1 cellular context compared by ENCODE assay signal in the genomic region with DNA sequence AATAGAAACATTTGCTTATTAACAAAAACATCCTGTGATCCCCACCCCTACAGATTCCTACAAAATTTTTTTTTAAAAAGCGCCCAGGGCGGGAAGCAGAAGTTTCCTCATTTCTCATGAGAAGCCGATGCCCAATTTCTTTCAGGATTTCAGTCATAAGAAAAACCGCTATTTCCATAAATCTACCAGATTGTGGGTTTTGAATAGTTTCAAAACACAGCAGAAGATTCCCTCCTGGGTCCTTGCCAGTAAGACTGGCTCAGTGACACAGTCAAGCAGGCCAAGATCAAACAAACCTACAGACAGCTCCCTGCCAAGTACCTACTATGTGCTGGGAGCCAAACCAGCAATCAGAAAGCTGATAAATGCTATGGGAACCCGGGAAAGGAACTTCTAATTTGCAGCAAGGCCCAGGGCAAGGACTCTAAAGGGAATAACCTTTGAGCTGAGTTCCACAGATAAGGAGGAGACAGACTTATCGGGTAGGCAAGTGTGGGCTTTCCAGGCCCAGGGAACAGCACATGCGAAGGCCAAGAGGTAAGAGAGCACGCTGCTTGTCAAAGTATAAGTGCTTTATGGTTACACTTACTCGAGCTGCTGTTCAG.
TF ChIP-seq lines count a peak whose summit lies in the region.

No MANE protein-coding gene starts in this region.

TF ChIP-seq in K562, 482 proteins besides CTCF, POLR2A, EP300 and RAD21 (continued from another document and continues in another):
- TF ChIP-seq, protein P1, sequence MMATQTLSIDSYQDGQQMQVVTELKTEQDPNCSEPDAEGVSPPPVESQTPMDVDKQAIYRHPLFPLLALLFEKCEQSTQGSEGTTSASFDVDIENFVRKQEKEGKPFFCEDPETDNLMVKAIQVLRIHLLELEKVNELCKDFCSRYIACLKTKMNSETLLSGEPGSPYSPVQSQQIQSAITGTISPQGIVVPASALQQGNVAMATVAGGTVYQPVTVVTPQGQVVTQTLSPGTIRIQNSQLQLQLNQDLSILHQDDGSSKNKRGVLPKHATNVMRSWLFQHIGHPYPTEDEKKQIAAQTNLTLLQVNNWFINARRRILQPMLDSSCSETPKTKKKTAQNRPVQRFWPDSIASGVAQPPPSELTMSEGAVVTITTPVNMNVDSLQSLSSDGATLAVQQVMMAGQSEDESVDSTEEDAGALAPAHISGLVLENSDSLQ (IDR thresholded peaks at IDR 0.05): no peak
- TF ChIP-seq RUNX1 (IDR thresholded peaks at IDR 0.05; ENCODE audit: low read depth) (no peak), NBN (IDR thresholded peaks at IDR 0.05; ENCODE audit: low read depth) (no peak), IFI16 (CRISPR knock-in tag; IDR thresholded peaks at IDR 0.05) (no peak), HIVEP1 (CRISPR knock-in tag; IDR thresholded peaks at IDR 0.05) (no peak), DPF2 (IDR thresholded peaks at IDR 0.05) (0 out of 2 replicates have a peak, but pooled peaks have one; percentile 55), HDAC6 (IDR thresholded peaks at IDR 0.05; ENCODE audit: low read depth, low read length) (no peak), ZKSCAN1 (IDR thresholded peaks at IDR 0.05; ENCODE audit: low read depth, low read length) (peak; percentile 98), POLR3A (IDR thresholded peaks at IDR 0.05; ENCODE audit: borderline replicate concordance, extremely low read depth, insufficient read depth, insufficient read length) (no peak), TEAD4 (IDR thresholded peaks at IDR 0.05; ENCODE audit: low read length) (peak; percentile 64), TEAD4 (CRISPR knock-in tag; IDR thresholded peaks at IDR 0.05; ENCODE audit: borderline replicate concordance) (no peak), MAFG (tag; conservative IDR thresholded peaks at IDR 0.05) (no peak), ZNF282 (CRISPR knock-in tag; IDR thresholded peaks at IDR 0.05) (no peak), HLTF (IDR thresholded peaks at IDR 0.05) (no peak), FOXJ2 (tag; IDR thresholded peaks at IDR 0.05) (no peak), DACH1 (IDR thresholded peaks at IDR 0.05; ENCODE audit: partially characterized antibody) (no peak), FOXK1 (CRISPR knock-in tag; IDR thresholded peaks at IDR 0.05; ENCODE audit: borderline replicate concordance) (no peak), TAL1 (IDR thresholded peaks at IDR 0.05) (peak; percentile 61), ZNF24 (IDR thresholded peaks at IDR 0.05) (no peak), ZFX (CRISPR knock-in tag; IDR thresholded peaks at IDR 0.05) (0 out of 2 replicates have a peak, but pooled peaks have one; percentile 22), NELFE (IDR thresholded peaks at IDR 0.05; ENCODE audit: insufficient read depth, insufficient read length) (no peak), FIP1L1 (IDR thresholded peaks at IDR 0.05; ENCODE audit: low read depth, low read length, poor library complexity, severe bottlenecking) (no peak), ZNF408 (CRISPR knock-in tag; IDR thresholded peaks at IDR 0.05; ENCODE audit: low read depth) (no peak), RCOR1 (IDR thresholded peaks at IDR 0.05; ENCODE audit: borderline replicate concordance in 1 of 2, low read depth in 2 of 2, low read length in 2 of 2) (peak in 1 of 2 experiments; percentile 26; a peak in 1 of 4 replicates), ASH1L (IDR thresholded peaks at IDR 0.05; ENCODE audit: borderline replicate concordance, low read depth, partially characterized antibody) (no peak), POU5F1 (IDR thresholded peaks at IDR 0.05; ENCODE audit: borderline replicate concordance, low read depth, low read length, partially characterized antibody) (no peak)
- TF ChIP-seq, protein P2, sequence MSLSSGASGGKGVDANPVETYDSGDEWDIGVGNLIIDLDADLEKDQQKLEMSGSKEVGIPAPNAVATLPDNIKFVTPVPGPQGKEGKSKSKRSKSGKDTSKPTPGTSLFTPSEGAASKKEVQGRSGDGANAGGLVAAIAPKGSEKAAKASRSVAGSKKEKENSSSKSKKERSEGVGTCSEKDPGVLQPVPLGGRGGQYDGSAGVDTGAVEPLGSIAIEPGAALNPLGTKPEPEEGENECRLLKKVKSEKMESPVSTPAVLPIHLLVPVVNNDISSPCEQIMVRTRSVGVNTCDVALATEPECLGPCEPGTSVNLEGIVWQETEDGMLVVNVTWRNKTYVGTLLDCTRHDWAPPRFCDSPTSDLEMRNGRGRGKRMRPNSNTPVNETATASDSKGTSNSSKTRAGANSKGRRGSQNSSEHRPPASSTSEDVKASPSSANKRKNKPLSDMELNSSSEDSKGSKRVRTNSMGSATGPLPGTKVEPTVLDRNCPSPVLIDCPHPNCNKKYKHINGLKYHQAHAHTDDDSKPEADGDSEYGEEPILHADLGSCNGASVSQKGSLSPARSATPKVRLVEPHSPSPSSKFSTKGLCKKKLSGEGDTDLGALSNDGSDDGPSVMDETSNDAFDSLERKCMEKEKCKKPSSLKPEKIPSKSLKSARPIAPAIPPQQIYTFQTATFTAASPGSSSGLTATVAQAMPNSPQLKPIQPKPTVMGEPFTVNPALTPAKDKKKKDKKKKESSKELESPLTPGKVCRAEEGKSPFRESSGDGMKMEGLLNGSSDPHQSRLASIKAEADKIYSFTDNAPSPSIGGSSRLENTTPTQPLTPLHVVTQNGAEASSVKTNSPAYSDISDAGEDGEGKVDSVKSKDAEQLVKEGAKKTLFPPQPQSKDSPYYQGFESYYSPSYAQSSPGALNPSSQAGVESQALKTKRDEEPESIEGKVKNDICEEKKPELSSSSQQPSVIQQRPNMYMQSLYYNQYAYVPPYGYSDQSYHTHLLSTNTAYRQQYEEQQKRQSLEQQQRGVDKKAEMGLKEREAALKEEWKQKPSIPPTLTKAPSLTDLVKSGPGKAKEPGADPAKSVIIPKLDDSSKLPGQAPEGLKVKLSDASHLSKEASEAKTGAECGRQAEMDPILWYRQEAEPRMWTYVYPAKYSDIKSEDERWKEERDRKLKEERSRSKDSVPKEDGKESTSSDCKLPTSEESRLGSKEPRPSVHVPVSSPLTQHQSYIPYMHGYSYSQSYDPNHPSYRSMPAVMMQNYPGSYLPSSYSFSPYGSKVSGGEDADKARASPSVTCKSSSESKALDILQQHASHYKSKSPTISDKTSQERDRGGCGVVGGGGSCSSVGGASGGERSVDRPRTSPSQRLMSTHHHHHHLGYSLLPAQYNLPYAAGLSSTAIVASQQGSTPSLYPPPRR (CRISPR knock-in tag; IDR thresholded peaks at IDR 0.05; ENCODE audit: borderline replicate concordance): no peak
- TF ChIP-seq, protein P3, sequence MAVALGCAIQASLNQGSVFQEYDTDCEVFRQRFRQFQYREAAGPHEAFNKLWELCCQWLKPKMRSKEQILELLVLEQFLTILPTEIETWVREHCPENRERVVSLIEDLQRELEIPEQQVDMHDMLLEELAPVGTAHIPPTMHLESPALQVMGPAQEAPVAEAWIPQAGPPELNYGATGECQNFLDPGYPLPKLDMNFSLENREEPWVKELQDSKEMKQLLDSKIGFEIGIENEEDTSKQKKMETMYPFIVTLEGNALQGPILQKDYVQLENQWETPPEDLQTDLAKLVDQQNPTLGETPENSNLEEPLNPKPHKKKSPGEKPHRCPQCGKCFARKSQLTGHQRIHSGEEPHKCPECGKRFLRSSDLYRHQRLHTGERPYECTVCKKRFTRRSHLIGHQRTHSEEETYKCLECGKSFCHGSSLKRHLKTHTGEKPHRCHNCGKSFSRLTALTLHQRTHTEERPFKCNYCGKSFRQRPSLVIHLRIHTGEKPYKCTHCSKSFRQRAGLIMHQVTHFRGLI (CRISPR knock-in tag; IDR thresholded peaks at IDR 0.05): no peak
- TF ChIP-seq, protein P4, sequence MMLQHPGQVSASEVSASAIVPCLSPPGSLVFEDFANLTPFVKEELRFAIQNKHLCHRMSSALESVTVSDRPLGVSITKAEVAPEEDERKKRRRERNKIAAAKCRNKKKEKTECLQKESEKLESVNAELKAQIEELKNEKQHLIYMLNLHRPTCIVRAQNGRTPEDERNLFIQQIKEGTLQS (IDR thresholded peaks at IDR 0.05): no peak
- TF ChIP-seq, protein P4 (CRISPR knock-in tag; conservative IDR thresholded peaks at IDR 0.05): no peak
- TF ChIP-seq, protein P5, sequence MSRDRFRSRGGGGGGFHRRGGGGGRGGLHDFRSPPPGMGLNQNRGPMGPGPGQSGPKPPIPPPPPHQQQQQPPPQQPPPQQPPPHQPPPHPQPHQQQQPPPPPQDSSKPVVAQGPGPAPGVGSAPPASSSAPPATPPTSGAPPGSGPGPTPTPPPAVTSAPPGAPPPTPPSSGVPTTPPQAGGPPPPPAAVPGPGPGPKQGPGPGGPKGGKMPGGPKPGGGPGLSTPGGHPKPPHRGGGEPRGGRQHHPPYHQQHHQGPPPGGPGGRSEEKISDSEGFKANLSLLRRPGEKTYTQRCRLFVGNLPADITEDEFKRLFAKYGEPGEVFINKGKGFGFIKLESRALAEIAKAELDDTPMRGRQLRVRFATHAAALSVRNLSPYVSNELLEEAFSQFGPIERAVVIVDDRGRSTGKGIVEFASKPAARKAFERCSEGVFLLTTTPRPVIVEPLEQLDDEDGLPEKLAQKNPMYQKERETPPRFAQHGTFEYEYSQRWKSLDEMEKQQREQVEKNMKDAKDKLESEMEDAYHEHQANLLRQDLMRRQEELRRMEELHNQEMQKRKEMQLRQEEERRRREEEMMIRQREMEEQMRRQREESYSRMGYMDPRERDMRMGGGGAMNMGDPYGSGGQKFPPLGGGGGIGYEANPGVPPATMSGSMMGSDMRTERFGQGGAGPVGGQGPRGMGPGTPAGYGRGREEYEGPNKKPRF (IDR thresholded peaks at IDR 0.05; ENCODE audit: low read depth, low read length): no peak
- TF ChIP-seq, protein P6, sequence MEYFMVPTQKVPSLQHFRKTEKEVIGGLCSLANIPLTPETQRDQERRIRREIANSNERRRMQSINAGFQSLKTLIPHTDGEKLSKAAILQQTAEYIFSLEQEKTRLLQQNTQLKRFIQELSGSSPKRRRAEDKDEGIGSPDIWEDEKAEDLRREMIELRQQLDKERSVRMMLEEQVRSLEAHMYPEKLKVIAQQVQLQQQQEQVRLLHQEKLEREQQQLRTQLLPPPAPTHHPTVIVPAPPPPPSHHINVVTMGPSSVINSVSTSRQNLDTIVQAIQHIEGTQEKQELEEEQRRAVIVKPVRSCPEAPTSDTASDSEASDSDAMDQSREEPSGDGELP (CRISPR knock-in tag; IDR thresholded peaks at IDR 0.05; ENCODE audit: borderline replicate concordance): no peak
- TF ChIP-seq, protein P7, sequence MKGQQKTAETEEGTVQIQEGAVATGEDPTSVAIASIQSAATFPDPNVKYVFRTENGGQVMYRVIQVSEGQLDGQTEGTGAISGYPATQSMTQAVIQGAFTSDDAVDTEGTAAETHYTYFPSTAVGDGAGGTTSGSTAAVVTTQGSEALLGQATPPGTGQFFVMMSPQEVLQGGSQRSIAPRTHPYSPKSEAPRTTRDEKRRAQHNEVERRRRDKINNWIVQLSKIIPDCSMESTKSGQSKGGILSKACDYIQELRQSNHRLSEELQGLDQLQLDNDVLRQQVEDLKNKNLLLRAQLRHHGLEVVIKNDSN (CRISPR knock-in tag; IDR thresholded peaks at IDR 0.05): no peak
- TF ChIP-seq, protein P8, sequence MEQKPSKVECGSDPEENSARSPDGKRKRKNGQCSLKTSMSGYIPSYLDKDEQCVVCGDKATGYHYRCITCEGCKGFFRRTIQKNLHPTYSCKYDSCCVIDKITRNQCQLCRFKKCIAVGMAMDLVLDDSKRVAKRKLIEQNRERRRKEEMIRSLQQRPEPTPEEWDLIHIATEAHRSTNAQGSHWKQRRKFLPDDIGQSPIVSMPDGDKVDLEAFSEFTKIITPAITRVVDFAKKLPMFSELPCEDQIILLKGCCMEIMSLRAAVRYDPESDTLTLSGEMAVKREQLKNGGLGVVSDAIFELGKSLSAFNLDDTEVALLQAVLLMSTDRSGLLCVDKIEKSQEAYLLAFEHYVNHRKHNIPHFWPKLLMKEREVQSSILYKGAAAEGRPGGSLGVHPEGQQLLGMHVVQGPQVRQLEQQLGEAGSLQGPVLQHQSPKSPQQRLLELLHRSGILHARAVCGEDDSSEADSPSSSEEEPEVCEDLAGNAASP (IDR thresholded peaks at IDR 0.05): no peak
- TF ChIP-seq, protein P9, sequence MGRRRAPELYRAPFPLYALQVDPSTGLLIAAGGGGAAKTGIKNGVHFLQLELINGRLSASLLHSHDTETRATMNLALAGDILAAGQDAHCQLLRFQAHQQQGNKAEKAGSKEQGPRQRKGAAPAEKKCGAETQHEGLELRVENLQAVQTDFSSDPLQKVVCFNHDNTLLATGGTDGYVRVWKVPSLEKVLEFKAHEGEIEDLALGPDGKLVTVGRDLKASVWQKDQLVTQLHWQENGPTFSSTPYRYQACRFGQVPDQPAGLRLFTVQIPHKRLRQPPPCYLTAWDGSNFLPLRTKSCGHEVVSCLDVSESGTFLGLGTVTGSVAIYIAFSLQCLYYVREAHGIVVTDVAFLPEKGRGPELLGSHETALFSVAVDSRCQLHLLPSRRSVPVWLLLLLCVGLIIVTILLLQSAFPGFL (CRISPR knock-in tag; IDR thresholded peaks at IDR 0.05): no peak
- TF ChIP-seq, protein P10, sequence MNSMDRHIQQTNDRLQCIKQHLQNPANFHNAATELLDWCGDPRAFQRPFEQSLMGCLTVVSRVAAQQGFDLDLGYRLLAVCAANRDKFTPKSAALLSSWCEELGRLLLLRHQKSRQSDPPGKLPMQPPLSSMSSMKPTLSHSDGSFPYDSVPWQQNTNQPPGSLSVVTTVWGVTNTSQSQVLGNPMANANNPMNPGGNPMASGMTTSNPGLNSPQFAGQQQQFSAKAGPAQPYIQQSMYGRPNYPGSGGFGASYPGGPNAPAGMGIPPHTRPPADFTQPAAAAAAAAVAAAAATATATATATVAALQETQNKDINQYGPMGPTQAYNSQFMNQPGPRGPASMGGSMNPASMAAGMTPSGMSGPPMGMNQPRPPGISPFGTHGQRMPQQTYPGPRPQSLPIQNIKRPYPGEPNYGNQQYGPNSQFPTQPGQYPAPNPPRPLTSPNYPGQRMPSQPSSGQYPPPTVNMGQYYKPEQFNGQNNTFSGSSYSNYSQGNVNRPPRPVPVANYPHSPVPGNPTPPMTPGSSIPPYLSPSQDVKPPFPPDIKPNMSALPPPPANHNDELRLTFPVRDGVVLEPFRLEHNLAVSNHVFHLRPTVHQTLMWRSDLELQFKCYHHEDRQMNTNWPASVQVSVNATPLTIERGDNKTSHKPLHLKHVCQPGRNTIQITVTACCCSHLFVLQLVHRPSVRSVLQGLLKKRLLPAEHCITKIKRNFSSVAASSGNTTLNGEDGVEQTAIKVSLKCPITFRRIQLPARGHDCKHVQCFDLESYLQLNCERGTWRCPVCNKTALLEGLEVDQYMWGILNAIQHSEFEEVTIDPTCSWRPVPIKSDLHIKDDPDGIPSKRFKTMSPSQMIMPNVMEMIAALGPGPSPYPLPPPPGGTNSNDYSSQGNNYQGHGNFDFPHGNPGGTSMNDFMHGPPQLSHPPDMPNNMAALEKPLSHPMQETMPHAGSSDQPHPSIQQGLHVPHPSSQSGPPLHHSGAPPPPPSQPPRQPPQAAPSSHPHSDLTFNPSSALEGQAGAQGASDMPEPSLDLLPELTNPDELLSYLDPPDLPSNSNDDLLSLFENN (IDR thresholded peaks at IDR 0.05; ENCODE audit: low read depth in 2 of 2, low read length in 2 of 2): no peak
